In genomic region chr2:241036397-241036963, GRCh38 we compare ENCODE assay signal across 8 cellular contexts. TPM values are rescaled to one million over a fixed set of nuclear protein-coding genes. Genes with fewer than 3 reads are reported as not detected.
A peak's percentile ranks its signal among the peaks of the same experiment; 100 is the strongest.
DNase-seq lines count a peak whose midpoint lies in the region; ATAC-seq and TF ChIP-seq lines count a peak whose summit lies in the region.

No MANE protein-coding gene starts in this region.

- TF ChIP-seq CTCF in AG04449 (IDR thresholded peaks at IDR 0.05; ENCODE audit: insufficient read depth, low read length, missing control alignments) (no peak), cardiac muscle cell (IDR thresholded peaks at IDR 0.05; ENCODE audit: low read depth, low read length) (no peak)

- peaks cover 46% of the 10 kb centered on the region for H3K27me3 ChIP-seq in cardiac muscle cell

- no peak overlapping the region for H3K27ac ChIP-seq in cardiac muscle cell

- H3K36me3 ChIP-seq in cardiac muscle cell, result no peaks in the 10 kb centered on the region

- CTCF ChIA-PET in AG04449 (lab: Yijun Ruan, JAX), result no interaction called here

- peak; percentile 56; the same call in 1 of the 2 replicates for TF ChIP-seq EP300 in Ishikawa (IDR thresholded peaks at IDR 0.05; ENCODE audit: borderline replicate concordance)

- H3K9me3 ChIP-seq in cardiac muscle cell (ENCODE audit: low read depth), result no peaks in the 10 kb centered on the region

- H3K4me3 ChIP-seq in AG04449 (ENCODE audit: low read depth, low read length) (peak overlapping the region; percentile 23), cardiac muscle cell (peak overlapping the region; percentile 16)

- no peak for DNase-seq in AG04449 (ENCODE audit: low read depth, low spot score)
- peak; percentile 38 for DNase-seq in activated T-cell treated with anti-CD3 and anti-CD28 coated beads for 4 hours
- peak; percentile 8 to 72 for DNase-seq in cardiac muscle cell (ENCODE audit: low read depth in 1 of 2, low spot score in 1 of 2)
- DNase-seq in stimulated activated CD4-positive, alpha-beta T cell treated with anti-CD3 and anti-CD28 coated beads, Interleukin-15, amount 100 ng/mL, for 24 hours, result peak; percentile 63

- ATAC-seq in GM21360 (IDR thresholded peaks at IDR 0.05; ENCODE audit: unreplicated experiment) (peak; percentile 62), GM18519 (IDR thresholded peaks at IDR 0.05; ENCODE audit: low FRiP score, unreplicated experiment) (no peak), HG03097 (IDR thresholded peaks at IDR 0.05; ENCODE audit: low FRiP score, unreplicated experiment) (no peak)

- peaks cover 8% of the 10 kb centered on the region for H3K4me1 ChIP-seq in cardiac muscle cell (ENCODE audit: low read depth)

- POLR2A ChIA-PET in AG04449 (lab: Yijun Ruan, JAX), result no interaction called here

- no peak for TF ChIP-seq RAD21 in Ishikawa (IDR thresholded peaks at IDR 0.05; ENCODE audit: low read depth)

TF ChIP-seq in Ishikawa, 13 proteins besides CTCF, POLR2A, EP300 and RAD21:
- TF ChIP-seq TEAD4 (IDR thresholded peaks at IDR 0.05), result peak; percentile 9; the same call in 1 of the 2 replicates
- no peak for TF ChIP-seq CEBPB (IDR thresholded peaks at IDR 0.05)
- 0 out of 2 replicates have a peak, but pooled peaks have one; percentile 13 for TF ChIP-seq CREB1 (IDR thresholded peaks at IDR 0.05; ENCODE audit: low read depth)
- no peak for TF ChIP-seq YY1 (IDR thresholded peaks at IDR 0.05; ENCODE audit: low read depth)
- no peak for TF ChIP-seq FOXM1 (IDR thresholded peaks at IDR 0.05; ENCODE audit: borderline replicate concordance, low read depth)
- no peak for TF ChIP-seq TAF1 (IDR thresholded peaks at IDR 0.05; ENCODE audit: low read depth)
- peak; percentile 31 for TF ChIP-seq MAX (IDR thresholded peaks at IDR 0.05)
- TF ChIP-seq USF1 (IDR thresholded peaks at IDR 0.05), result no peak
- TF ChIP-seq TCF12 (IDR thresholded peaks at IDR 0.05; ENCODE audit: low read depth), result no peak; the same call in 1 of the 2 replicates
- no peak for TF ChIP-seq REST (IDR thresholded peaks at IDR 0.05; ENCODE audit: low read depth)
- TF ChIP-seq EGR1 (IDR thresholded peaks at IDR 0.05), result no peak
- TF ChIP-seq ZBTB7A (IDR thresholded peaks at IDR 0.05; ENCODE audit: low read depth), result peak; percentile 87
- TF ChIP-seq NFIC (IDR thresholded peaks at IDR 0.05), result peak; percentile 67

RNA-seq across cellular contexts. Expression of gene SNED1, which starts 38.1 kb away (rescaled TPM):
- total RNA-seq in cardiac muscle cell, result 0.09 and 1.2 TPM in 2 replicates
- polyA plus RNA-seq in cardiac muscle cell, result 0.41 and 0.76 TPM in 2 replicates
